Comparison of ENCODE assay signal across 1 cellular context in the genomic region with DNA sequence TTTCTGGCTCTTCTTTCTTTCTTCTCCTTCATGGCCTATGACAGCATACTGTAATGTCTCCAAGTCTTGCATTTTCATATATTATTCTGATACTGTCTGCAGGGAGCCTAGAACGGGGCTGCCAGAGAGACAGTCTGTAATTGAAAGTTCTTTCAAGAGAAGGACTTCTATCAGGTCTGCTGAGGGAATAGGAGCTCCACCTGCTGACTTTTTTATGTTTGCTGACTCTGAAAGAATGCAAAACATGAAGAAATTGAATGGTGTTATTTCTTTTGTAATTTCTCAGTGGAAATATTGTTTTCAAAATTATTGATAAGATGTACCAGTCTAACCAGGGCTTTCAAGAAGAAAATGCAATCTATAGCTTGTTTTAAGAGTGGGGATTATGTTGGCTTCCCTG.
TF ChIP-seq lines count a peak whose summit lies in the region.

No MANE protein-coding gene starts in this region.

TF ChIP-seq in GM12878, 131 proteins besides CTCF, POLR2A, EP300 and RAD21 (continued from another document):
- TF ChIP-seq MYB (IDR thresholded peaks at IDR 0.05; ENCODE audit: borderline replicate concordance, low read depth, low read length) = no peak
- no peak for TF ChIP-seq KAT2A (conservative IDR thresholded peaks at IDR 0.05; ENCODE audit: control insufficient read depth, low read depth, low read length)
- no peak for TF ChIP-seq EED (IDR thresholded peaks at IDR 0.05; ENCODE audit: low read depth)
- TF ChIP-seq, protein P1, sequence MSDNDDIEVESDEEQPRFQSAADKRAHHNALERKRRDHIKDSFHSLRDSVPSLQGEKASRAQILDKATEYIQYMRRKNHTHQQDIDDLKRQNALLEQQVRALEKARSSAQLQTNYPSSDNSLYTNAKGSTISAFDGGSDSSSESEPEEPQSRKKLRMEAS (IDR thresholded peaks at IDR 0.05; ENCODE audit: low read depth, low read length) = no peak
- TF ChIP-seq PAX5 (IDR thresholded peaks at IDR 0.05; ENCODE audit: borderline replicate concordance, low read depth, low read length) = no peak
- TF ChIP-seq, protein P2, sequence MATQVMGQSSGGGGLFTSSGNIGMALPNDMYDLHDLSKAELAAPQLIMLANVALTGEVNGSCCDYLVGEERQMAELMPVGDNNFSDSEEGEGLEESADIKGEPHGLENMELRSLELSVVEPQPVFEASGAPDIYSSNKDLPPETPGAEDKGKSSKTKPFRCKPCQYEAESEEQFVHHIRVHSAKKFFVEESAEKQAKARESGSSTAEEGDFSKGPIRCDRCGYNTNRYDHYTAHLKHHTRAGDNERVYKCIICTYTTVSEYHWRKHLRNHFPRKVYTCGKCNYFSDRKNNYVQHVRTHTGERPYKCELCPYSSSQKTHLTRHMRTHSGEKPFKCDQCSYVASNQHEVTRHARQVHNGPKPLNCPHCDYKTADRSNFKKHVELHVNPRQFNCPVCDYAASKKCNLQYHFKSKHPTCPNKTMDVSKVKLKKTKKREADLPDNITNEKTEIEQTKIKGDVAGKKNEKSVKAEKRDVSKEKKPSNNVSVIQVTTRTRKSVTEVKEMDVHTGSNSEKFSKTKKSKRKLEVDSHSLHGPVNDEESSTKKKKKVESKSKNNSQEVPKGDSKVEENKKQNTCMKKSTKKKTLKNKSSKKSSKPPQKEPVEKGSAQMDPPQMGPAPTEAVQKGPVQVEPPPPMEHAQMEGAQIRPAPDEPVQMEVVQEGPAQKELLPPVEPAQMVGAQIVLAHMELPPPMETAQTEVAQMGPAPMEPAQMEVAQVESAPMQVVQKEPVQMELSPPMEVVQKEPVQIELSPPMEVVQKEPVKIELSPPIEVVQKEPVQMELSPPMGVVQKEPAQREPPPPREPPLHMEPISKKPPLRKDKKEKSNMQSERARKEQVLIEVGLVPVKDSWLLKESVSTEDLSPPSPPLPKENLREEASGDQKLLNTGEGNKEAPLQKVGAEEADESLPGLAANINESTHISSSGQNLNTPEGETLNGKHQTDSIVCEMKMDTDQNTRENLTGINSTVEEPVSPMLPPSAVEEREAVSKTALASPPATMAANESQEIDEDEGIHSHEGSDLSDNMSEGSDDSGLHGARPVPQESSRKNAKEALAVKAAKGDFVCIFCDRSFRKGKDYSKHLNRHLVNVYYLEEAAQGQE (IDR thresholded peaks at IDR 0.05; ENCODE audit: low read depth, low read length) = no peak
- TF ChIP-seq, protein P3, sequence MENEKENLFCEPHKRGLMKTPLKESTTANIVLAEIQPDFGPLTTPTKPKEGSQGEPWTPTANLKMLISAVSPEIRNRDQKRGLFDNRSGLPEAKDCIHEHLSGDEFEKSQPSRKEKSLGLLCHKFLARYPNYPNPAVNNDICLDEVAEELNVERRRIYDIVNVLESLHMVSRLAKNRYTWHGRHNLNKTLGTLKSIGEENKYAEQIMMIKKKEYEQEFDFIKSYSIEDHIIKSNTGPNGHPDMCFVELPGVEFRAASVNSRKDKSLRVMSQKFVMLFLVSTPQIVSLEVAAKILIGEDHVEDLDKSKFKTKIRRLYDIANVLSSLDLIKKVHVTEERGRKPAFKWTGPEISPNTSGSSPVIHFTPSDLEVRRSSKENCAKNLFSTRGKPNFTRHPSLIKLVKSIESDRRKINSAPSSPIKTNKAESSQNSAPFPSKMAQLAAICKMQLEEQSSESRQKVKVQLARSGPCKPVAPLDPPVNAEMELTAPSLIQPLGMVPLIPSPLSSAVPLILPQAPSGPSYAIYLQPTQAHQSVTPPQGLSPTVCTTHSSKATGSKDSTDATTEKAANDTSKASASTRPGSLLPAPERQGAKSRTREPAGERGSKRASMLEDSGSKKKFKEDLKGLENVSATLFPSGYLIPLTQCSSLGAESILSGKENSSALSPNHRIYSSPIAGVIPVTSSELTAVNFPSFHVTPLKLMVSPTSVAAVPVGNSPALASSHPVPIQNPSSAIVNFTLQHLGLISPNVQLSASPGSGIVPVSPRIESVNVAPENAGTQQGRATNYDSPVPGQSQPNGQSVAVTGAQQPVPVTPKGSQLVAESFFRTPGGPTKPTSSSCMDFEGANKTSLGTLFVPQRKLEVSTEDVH (IDR thresholded peaks at IDR 0.05; ENCODE audit: low read depth, partially characterized antibody) = no peak
- no peak for TF ChIP-seq ZNF217 (IDR thresholded peaks at IDR 0.05)
- TF ChIP-seq MTA2 (IDR thresholded peaks at IDR 0.05; ENCODE audit: low read depth) = no peak
- no peak for TF ChIP-seq NR2F1 (conservative IDR thresholded peaks at IDR 0.05)
- TF ChIP-seq CREB1 (IDR thresholded peaks at IDR 0.05; ENCODE audit: low read depth) = no peak
